ENCODE assay signal across 23 cellular contexts in genomic region chr7:125253454-125254182, GRCh38.
DNase-seq lines count a peak whose midpoint lies in the region; ATAC-seq and TF ChIP-seq lines count a peak whose summit lies in the region.
"Had no signal": no experiment of that assay in that cellular context is flagged by ENCODE, and none has a peak within 500 bp of the region (broad histone marks: within the 10 kb centered on the region; RNA-seq: fewer than 3 reads in every experiment).

No MANE protein-coding gene starts in this region.

- no peak overlapping the region for H3K4me3 Mint-ChIP-seq in WTC11
- no peak overlapping the region for H3K4me3 Mint-ChIP-seq in neural progenitor cell
- H3K4me3 Mint-ChIP-seq: activated T-cell treated with anti-CD3 and anti-CD28 coated beads, Interleukin-2, amount 50 U/mL, for 4 hours; CD4-positive, CD25-positive, alpha-beta regulatory T cell; naive thymus-derived CD8-positive, alpha-beta T cell had no signal

- H2AFZ ChIP-seq in trophoblast cell (ENCODE audit: insufficient read depth, low read length, poor library complexity) (no peak overlapping the region), neural progenitor cell (replicated peaks) (no peak overlapping the region)

- H3K4ac ChIP-seq in trophoblast cell (ENCODE audit: low read depth, low read length) = no peak overlapping the region

- H3K79me2 ChIP-seq in trophoblast cell (ENCODE audit: control insufficient read depth, insufficient read depth, low read length, poor library complexity) (no peaks in the 10 kb centered on the region), neural progenitor cell (ENCODE audit: low read depth) (no peaks in the 10 kb centered on the region)

- peaks cover 16% of the 10 kb centered on the region for H3F3A ChIP-seq in neural progenitor cell (ENCODE audit: low read depth)

- no peak overlapping the region for H3K14ac ChIP-seq in trophoblast cell (ENCODE audit: low read length)

- H3K79me1 ChIP-seq in trophoblast cell (ENCODE audit: low read length) = no peaks in the 10 kb centered on the region

- H4K91ac ChIP-seq in trophoblast cell (ENCODE audit: low read depth, low read length) = no peak overlapping the region

- H3K36me3 Mint-ChIP-seq in WTC11 (peaks cover 31% of the 10 kb centered on the region), neural progenitor cell (no peaks in the 10 kb centered on the region)
- H3K36me3 Mint-ChIP-seq: CD4-positive, CD25-positive, alpha-beta regulatory T cell; naive thymus-derived CD8-positive, alpha-beta T cell had no signal

- ATAC-seq in WTC11 = no peak
- ATAC-seq: activated T-cell treated with anti-CD3 and anti-CD28 coated beads, Interleukin-2, amount 50 U/mL, for 4 hours; heart left ventricle; left lobe of liver; naive thymus-derived CD8-positive, alpha-beta T cell; stimulated activated naive CD8-positive, alpha-beta T cell treated with anti-CD3 and anti-CD28 coated beads, Interleukin-15, Interleukin-2, amounts not matched to agents 100 U/mL and 50 U/mL, for 24 hours had no signal

- H2BK12ac ChIP-seq in trophoblast cell (ENCODE audit: low read length) = no peak overlapping the region

- WGBS in trophoblast cell (ENCODE audit: extremely low coverage, insufficient coverage, insufficient read length) = no CpG with 5 or more reads among the region's 2 CpGs

- H3K27ac Mint-ChIP-seq in WTC11 (peak overlapping the region; percentile 11; the same call in 1 of the 2 replicates), neural progenitor cell (no peak overlapping the region)
- H3K27ac Mint-ChIP-seq: CD4-positive, CD25-positive, alpha-beta regulatory T cell had no signal

- POLR2A ChIA-PET in WTC11 (lab: Charles Lee) = no interaction called here

- H3K4me1 Mint-ChIP-seq in WTC11 (peaks cover 60% of the 10 kb centered on the region), neural progenitor cell (peaks cover 23% of the 10 kb centered on the region)
- H3K4me1 Mint-ChIP-seq: CD4-positive, CD25-positive, alpha-beta regulatory T cell; naive thymus-derived CD8-positive, alpha-beta T cell had no signal

- H3K4me2 ChIP-seq in trophoblast cell (ENCODE audit: low read length) (no peak overlapping the region), neural progenitor cell (no peak overlapping the region)

- CTCF ChIA-PET in WTC11 (lab: Charles Lee) = no interaction called here

- H4K8ac ChIP-seq in trophoblast cell (ENCODE audit: low read depth, low read length) = no peak overlapping the region

- H3K27me3 ChIP-seq in trophoblast cell (ENCODE audit: insufficient read depth, low read length) (no peaks in the 10 kb centered on the region), neural progenitor cell (no peaks in the 10 kb centered on the region)
- H3K27me3 ChIP-seq: heart left ventricle, testis, vagina had no signal

- H3K9ac ChIP-seq in trophoblast cell (ENCODE audit: low read length) (no peak overlapping the region), neural progenitor cell (no peak overlapping the region)

- H3K4me3 ChIP-seq in trophoblast cell (ENCODE audit: low read depth, low read length) (no peak overlapping the region), neural progenitor cell (no peak overlapping the region)
- H3K4me3 ChIP-seq: heart left ventricle, testis, vagina had no signal

- no peak overlapping the region for H3K27ac ChIP-seq in trophoblast cell (ENCODE audit: low read depth, low read length)
- H3K27ac ChIP-seq in neural progenitor cell = no peak overlapping the region
- H3K27ac ChIP-seq: heart left ventricle, testis, vagina had no signal

- H3K27me3 Mint-ChIP-seq in WTC11 (ENCODE audit: low read depth) = no peaks in the 10 kb centered on the region
- H3K27me3 Mint-ChIP-seq in neural progenitor cell (ENCODE audit: insufficient read depth, low read depth) = peaks cover 2% of the 10 kb centered on the region
- H3K27me3 Mint-ChIP-seq: CD4-positive, CD25-positive, alpha-beta regulatory T cell; naive thymus-derived CD8-positive, alpha-beta T cell had no signal

- no peaks in the 10 kb centered on the region for H3K9me3 ChIP-seq in trophoblast cell (ENCODE audit: insufficient read depth, low read depth, low read length)
- H3K9me3 ChIP-seq in neural progenitor cell (ENCODE audit: low read depth) = no peaks in the 10 kb centered on the region
- H3K9me3 ChIP-seq: heart left ventricle, testis, vagina had no signal

- H3K18ac ChIP-seq in trophoblast cell (ENCODE audit: low read length) = no peak overlapping the region

- H4K12ac ChIP-seq in trophoblast cell (ENCODE audit: low read depth, low read length) = no peak overlapping the region

- peak; percentile 9 for DNase-seq in NCI-H1092 treated with DMSO at 0.1 percent for 48 hours (lab: John Stamatoyannopoulos, UW)
- DNase-seq in NCI-H1092 (lab: John Stamatoyannopoulos, UW) = no peak
- no peak for DNase-seq in WTC11 (ENCODE audit: low spot score)
- peak; percentile 37 for DNase-seq in glomerular visceral epithelial cell (ENCODE audit: extremely low spot score)
- peak; percentile 1 to 41 for DNase-seq in trophoblast cell
- no peak for DNase-seq in T1000 (lab: John Stamatoyannopoulos, UW)
- no peak for DNase-seq in neural progenitor cell (ENCODE audit: low spot score)
- no peak for DNase-seq in NCI-H774 (lab: John Stamatoyannopoulos, UW)
- DNase-seq: activated CD4-positive, alpha-beta T cell treated with anti-CD3 and anti-CD28 coated beads for 48 hours; activated gamma-delta T cell treated with Interleukin-2 at 50 U/mL for 16 hours; activated T-cell treated with anti-CD3 and anti-CD28 coated beads, Interleukin-2, amount 50 U/mL, for 4 hours; CD4-positive, CD25-positive, alpha-beta regulatory T cell; DMS 273 treated with DMSO at 0.1 percent for 48 hours; erythroblast; heart left ventricle; naive thymus-derived CD8-positive, alpha-beta T cell; NCI-H1930; NCI-H2227 treated with DMSO at 0.1 percent for 48 hours; NCI-H526 treated with DMSO at 0.1 percent for 48 hours; stimulated activated naive CD8-positive, alpha-beta T cell treated with anti-CD3 and anti-CD28 coated beads, Interleukin-15, Interleukin-2, amounts not matched to agents 100 U/mL and 50 U/mL, for 24 hours; testis had no signal

- H4K20me1 ChIP-seq in neural progenitor cell (ENCODE audit: low read depth) = peaks cover 13% of the 10 kb centered on the region

- H3K36me3 ChIP-seq in trophoblast cell (ENCODE audit: control insufficient read depth in 1 of 2, insufficient read depth in 2 of 2, low read length in 2 of 2) (no peaks in the 10 kb centered on the region), neural progenitor cell (no peaks in the 10 kb centered on the region)
- H3K36me3 ChIP-seq: heart left ventricle, vagina had no signal

- H3K23ac ChIP-seq in trophoblast cell (ENCODE audit: low read length) = no peak overlapping the region

- H3K4me1 ChIP-seq in trophoblast cell (ENCODE audit: control insufficient read depth in 1 of 2, insufficient read depth in 2 of 2, low read length in 2 of 2) (no peaks in the 10 kb centered on the region), neural progenitor cell (peaks cover 26% of the 10 kb centered on the region)
- H3K4me1 ChIP-seq: heart left ventricle, testis, vagina had no signal

- H3K9me3 Mint-ChIP-seq in WTC11 = no peaks in the 10 kb centered on the region
- no peaks in the 10 kb centered on the region for H3K9me3 Mint-ChIP-seq in neural progenitor cell
- H3K9me3 Mint-ChIP-seq: activated T-cell treated with anti-CD3 and anti-CD28 coated beads, Interleukin-2, amount 50 U/mL, for 4 hours had no signal

- H2AK5ac ChIP-seq in trophoblast cell (ENCODE audit: low read length) = no peak overlapping the region

- H2BK120ac ChIP-seq in trophoblast cell (ENCODE audit: insufficient read depth, low read length, poor library complexity) = no peak overlapping the region

- TF ChIP-seq CTCF in WTC11 (IDR thresholded peaks at IDR 0.05) = no peak
- no peak for TF ChIP-seq CTCF in neural progenitor cell (IDR thresholded peaks at IDR 0.05)

- no peak overlapping the region for H2BK5ac ChIP-seq in trophoblast cell (ENCODE audit: low read depth, low read length, poor library complexity)

TF ChIP-seq in WTC11, 78 proteins besides CTCF, POLR2A, EP300 and RAD21 (continues in another document):
- TF ChIP-seq IRF1 (CRISPR knock-in tag; IDR thresholded peaks at IDR 0.05) (no peak), TP53 (CRISPR knock-in tag; IDR thresholded peaks at IDR 0.05) (no peak), ZNF425 (CRISPR knock-in tag; conservative IDR thresholded peaks at IDR 0.05) (no peak), ZNF671 (CRISPR knock-in tag; IDR thresholded peaks at IDR 0.05) (no peak), NFYB (CRISPR knock-in tag; conservative IDR thresholded peaks at IDR 0.05; ENCODE audit: low read depth) (no peak), TEAD1 (CRISPR knock-in tag; IDR thresholded peaks at IDR 0.05) (no peak), EMX1 (CRISPR knock-in tag; IDR thresholded peaks at IDR 0.05) (no peak)
- TF ChIP-seq, protein P1, sequence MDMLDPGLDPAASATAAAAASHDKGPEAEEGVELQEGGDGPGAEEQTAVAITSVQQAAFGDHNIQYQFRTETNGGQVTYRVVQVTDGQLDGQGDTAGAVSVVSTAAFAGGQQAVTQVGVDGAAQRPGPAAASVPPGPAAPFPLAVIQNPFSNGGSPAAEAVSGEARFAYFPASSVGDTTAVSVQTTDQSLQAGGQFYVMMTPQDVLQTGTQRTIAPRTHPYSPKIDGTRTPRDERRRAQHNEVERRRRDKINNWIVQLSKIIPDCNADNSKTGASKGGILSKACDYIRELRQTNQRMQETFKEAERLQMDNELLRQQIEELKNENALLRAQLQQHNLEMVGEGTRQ (CRISPR knock-in tag; IDR thresholded peaks at IDR 0.05) = no peak

Comparison
In these comparisons a context has a peak if more than half of its experiments do, and no peak if none do; other contexts are left out.
1. DNase-seq: peak in NCI-H1092 treated with DMSO at 0.1 percent for 48 hours (single experiment), glomerular visceral epithelial cell (single experiment) and trophoblast cell (2 of 2); none in NCI-H1092 (single experiment), WTC11 (single experiment), T1000 (single experiment), neural progenitor cell (single experiment) and NCI-H774 (single experiment).